Comparison of ENCODE assay signal across 8 cellular contexts in the genomic region with DNA sequence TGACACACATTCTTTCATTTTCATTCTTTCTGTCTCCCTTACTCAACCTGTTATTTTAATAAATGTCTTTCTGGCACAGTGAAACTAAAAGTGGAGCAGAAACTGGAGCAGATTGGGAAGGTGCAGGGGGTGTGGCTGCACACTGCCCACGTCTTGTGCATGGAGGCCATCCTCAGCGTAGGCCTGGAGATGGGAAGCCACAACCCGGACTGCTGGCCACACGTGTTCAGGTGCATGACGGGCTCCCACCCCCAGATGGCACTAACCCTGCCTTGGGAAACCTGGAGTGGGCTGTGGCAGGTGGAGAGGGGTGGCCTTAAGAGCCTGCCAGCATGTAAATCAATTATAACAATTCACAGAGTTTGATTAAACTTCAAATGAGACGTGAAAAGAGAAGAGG.
DNase-seq lines count a peak whose midpoint lies in the region; ATAC-seq, FAIRE-seq and TF ChIP-seq lines count a peak whose summit lies in the region.

No MANE protein-coding gene starts in this region.

- DNase-seq in Calu3 (peak; percentile 45), GM19239 (ENCODE audit: insufficient read length, low spot score) (peak; percentile 21), PC-3 (peak; percentile 9), kidney tubule cell (ENCODE audit: low spot score) (peak; percentile 42), SKM-1 treated with dmso at 0.1 percent for 144 hours (lab: John Stamatoyannopoulos, UW; ENCODE audit: unreplicated experiment) (no peak), immature natural killer cell (no peak)

- no peaks in the 10 kb centered on the region for H3F3A ChIP-seq in PC-3 (ENCODE audit: low read length, unreplicated experiment)

- H4K20me1 ChIP-seq in PC-3 (ENCODE audit: low read length) = no peaks in the 10 kb centered on the region

- no peak overlapping the region for H3K9ac ChIP-seq in PC-3 (ENCODE audit: low read length)

- no peak overlapping the region for H3K4me3 ChIP-seq in PC-3 (ENCODE audit: low read length)

- no peak overlapping the region for H3K27ac Mint-ChIP-seq in Calu3 (ENCODE audit: unreplicated experiment)
- H3K27ac Mint-ChIP-seq in immature natural killer cell = no peak overlapping the region

- H3K4me2 ChIP-seq in PC-3 (ENCODE audit: low read length) = no peak overlapping the region

- peaks cover 8% of the 10 kb centered on the region for H3K4me1 Mint-ChIP-seq in Calu3 (ENCODE audit: low read depth, unreplicated experiment)
- H3K4me1 Mint-ChIP-seq in immature natural killer cell = no peaks in the 10 kb centered on the region

- no peak overlapping the region for H3K4me3 Mint-ChIP-seq in Calu3 (ENCODE audit: low read depth, unreplicated experiment)
- H3K4me3 Mint-ChIP-seq in immature natural killer cell = no peak overlapping the region

- intact Hi-C loops in Calu3 (cut with micrococcal nuclease; ENCODE audit: unreplicated experiment) (loop anchor here (5.0 to 10.0 kb wide), 3 partner anchors 115 to 285 kb away; a partner anchor contains a TSS), PC-3 (cut with micrococcal nuclease) (loop anchor here (5.0 to 10.0 kb wide), 3 partner anchors 123 to 285 kb away; no protein-coding TSS in a partner anchor)

- TF ChIP-seq CTCF in Calu3 (IDR thresholded peaks at IDR 0.05; ENCODE audit: unreplicated experiment) = no peak
- peak; percentile 37 for TF ChIP-seq CTCF in PC-3 (conservative IDR thresholded peaks at IDR 0.05; ENCODE audit: low read depth, low read length)

- no peaks in the 10 kb centered on the region for H3K27me3 ChIP-seq in PC-3 (ENCODE audit: low read length)

- H3K27me3 Mint-ChIP-seq in Calu3 (ENCODE audit: unreplicated experiment) = no peaks in the 10 kb centered on the region
- peaks cover 0 to 2% (median 0%) of the 10 kb centered on the region in 3 donors for H3K27me3 Mint-ChIP-seq in immature natural killer cell (ENCODE audit: low read depth in 3 of 3)

- no peak overlapping the region for H2AFZ ChIP-seq in PC-3 (ENCODE audit: low read length)

- POLR2A ChIA-PET in PC-3 (lab: Charles Lee; ENCODE audit: unreplicated experiment) = no interaction called here

- peaks cover 11% of the 10 kb centered on the region for H3K4me1 ChIP-seq in PC-3 (ENCODE audit: insufficient read depth, low read length)

- no peaks in the 10 kb centered on the region; the same call in 1 of the 2 replicates for H3K36me3 ChIP-seq in PC-3 (ENCODE audit: low read depth, low read length)

- H3K9me2 ChIP-seq in PC-3 (replicated peaks; ENCODE audit: low read length) = no peaks in the 10 kb centered on the region

- H3K36me3 Mint-ChIP-seq in Calu3 (ENCODE audit: insufficient read depth, unreplicated experiment) (no peaks in the 10 kb centered on the region), immature natural killer cell (no peaks in the 10 kb centered on the region)

- BruUV-seq in Calu3 (replicated peaks; lab: Mats Ljungman, UMichigan) (no TSS peak), PC-3 (replicated peaks; lab: Mats Ljungman, UMichigan) (no TSS peak)

- no peaks in the 10 kb centered on the region for H3K79me2 ChIP-seq in PC-3 (ENCODE audit: low read length)

- H3K9me3 ChIP-seq in PC-3 (ENCODE audit: low read length) = no peaks in the 10 kb centered on the region

- H3K27ac ChIP-seq in PC-3 (ENCODE audit: low read length) = no peak overlapping the region

- CTCF ChIA-PET in Calu3 (lab: Charles Lee) (no interaction called here), PC-3 (lab: Charles Lee) (no interaction called here)

- FAIRE-seq in GM19239 (lab: Jason Lieb, UNC) = no peak

- H3K9me3 Mint-ChIP-seq in Calu3 (ENCODE audit: low read depth, unreplicated experiment) (no peaks in the 10 kb centered on the region), immature natural killer cell (peaks cover 0 to 1% (median 0%) of the 10 kb centered on the region in 6 donors)

- ATAC-seq in PC-3 (peak; percentile 19; the same call in 1 of the 2 replicates), HG02870 (IDR thresholded peaks at IDR 0.05; ENCODE audit: unreplicated experiment) (no peak), HG02571 (IDR thresholded peaks at IDR 0.05; ENCODE audit: unreplicated experiment) (no peak)

Comparison
In these comparisons a context has a peak if more than half of its experiments do, and no peak if none do; other contexts are left out.
1. DNase-seq: peak in Calu3 (single experiment), GM19239 (single experiment), PC-3 (single experiment) and kidney tubule cell (single experiment); none in SKM-1 treated with dmso at 0.1 percent for 144 hours (single experiment) and immature natural killer cell (0 of 3).